In genomic region chr1:89724369-89725015, GRCh38 we compare ENCODE assay signal across 8 cellular contexts.
DNase-seq lines count a peak whose midpoint lies in the region; ATAC-seq and TF ChIP-seq lines count a peak whose summit lies in the region.

No MANE protein-coding gene starts in this region.

- peak overlapping the region; percentile 47 for H2AFZ ChIP-seq in ACC112 (ENCODE audit: low read length, unreplicated experiment)
- no peak overlapping the region for H2AFZ ChIP-seq in GM23338

- DNase-seq in LHCN-M2 (ENCODE audit: low read depth) (peak; percentile 47), left lung (peak in 1 of 2 donors; percentile 40), stomach (no peak), GM23338 (ENCODE audit: low spot score) (no peak), NCI-H187 (lab: John Stamatoyannopoulos, UW) (no peak)
- DNase-seq in activated T-cell treated with anti-CD3 and anti-CD28 coated beads, Interleukin-2, amount 50 U/mL, for 72 hours = peak; percentile 76 to 77

- no peaks in the 10 kb centered on the region for H3K27me3 Mint-ChIP-seq in activated T-cell treated with anti-CD3 and anti-CD28 coated beads, Interleukin-2, amount 50 U/mL, for 72 hours (ENCODE audit: low read depth)
- peaks cover 3% of the 10 kb centered on the region for H3K27me3 Mint-ChIP-seq in GM23338 (ENCODE audit: insufficient read depth, low read depth, poor library complexity)

- H3K36me3 ChIP-seq in ACC112 (ENCODE audit: insufficient read depth, low read length) (no peaks in the 10 kb centered on the region), left lung (no peaks in the 10 kb centered on the region), stomach (no peaks in the 10 kb centered on the region), GM23338 (ENCODE audit: insufficient read depth) (no peaks in the 10 kb centered on the region)

- peak overlapping the region; percentile 86 for H3K27ac ChIP-seq in ACC112 (ENCODE audit: low read depth, low read length)
- peak overlapping the region; percentile 36 to 78 for H3K27ac ChIP-seq in left lung
- peak overlapping the region; percentile 28 to 72 (median 51) for H3K27ac ChIP-seq in stomach
- H3K27ac ChIP-seq in GM23338 (ENCODE audit: low read depth) = no peak overlapping the region

- H3K4me3 ChIP-seq in ACC112 (ENCODE audit: low read depth, low read length) (peak overlapping the region; percentile 50; the same call in 1 of the 2 replicates), left lung (no peak overlapping the region), stomach (no peak overlapping the region), GM23338 (no peak overlapping the region)

- H3K79me2 ChIP-seq in ACC112 (ENCODE audit: control insufficient read depth, insufficient read depth, low read length, unreplicated experiment) = no peaks in the 10 kb centered on the region
- H3K79me2 ChIP-seq in GM23338 (replicated peaks; ENCODE audit: insufficient read depth) = no peaks in the 10 kb centered on the region

- H3K4me1 ChIP-seq in ACC112 (ENCODE audit: control insufficient read depth, insufficient read depth, low read length, unreplicated experiment) (peaks cover 44% of the 10 kb centered on the region), left lung (peaks cover 16 to 64% of the 10 kb centered on the region in 2 donors), stomach (peaks cover 6 to 40% (median 13%) of the 10 kb centered on the region in 4 donors), GM23338 (ENCODE audit: insufficient read depth) (no peaks in the 10 kb centered on the region)

- ATAC-seq in GM21360 (IDR thresholded peaks at IDR 0.05; ENCODE audit: unreplicated experiment) (peak; percentile 80), left lung (peak; percentile 58), GM23338 (no peak)
- ATAC-seq in activated T-cell treated with anti-CD3 and anti-CD28 coated beads, Interleukin-2, amount 50 U/mL, for 72 hours (replicated peaks in 1 of 2) = peak; percentile 87 to 90

- WGBS in stomach, 5 donors = 52 to 72% (median 67%) methylated on average over 3 of the region's 3 CpGs

- no peaks in the 10 kb centered on the region for H4K20me1 ChIP-seq in GM23338 (replicated peaks; ENCODE audit: insufficient read depth)

- H3K9me2 ChIP-seq in GM23338 (ENCODE audit: insufficient read depth) = no peaks in the 10 kb centered on the region

- H3K9me3 Mint-ChIP-seq in activated T-cell treated with anti-CD3 and anti-CD28 coated beads, Interleukin-2, amount 50 U/mL, for 72 hours = peaks cover 3 to 6% of the 10 kb centered on the region in 2 donors
- H3K9me3 Mint-ChIP-seq in GM23338 = no peaks in the 10 kb centered on the region

- TF ChIP-seq EP300 in stomach (IDR thresholded peaks at IDR 0.05) = no peak

- H3K36me3 Mint-ChIP-seq in activated T-cell treated with anti-CD3 and anti-CD28 coated beads, Interleukin-2, amount 50 U/mL, for 72 hours (ENCODE audit: insufficient read depth in 2 of 2) = peaks cover 8 to 23% of the 10 kb centered on the region in 2 donors
- no peaks in the 10 kb centered on the region for H3K36me3 Mint-ChIP-seq in GM23338 (ENCODE audit: low read depth)

- no peak for TF ChIP-seq CTCF in left lung (IDR thresholded peaks at IDR 0.05)
- no peak for TF ChIP-seq CTCF in stomach (IDR thresholded peaks at IDR 0.05)
- TF ChIP-seq CTCF in GM23338 (conservative IDR thresholded peaks at IDR 0.05; ENCODE audit: low read depth in 2 of 2) = no peak

- H3K27ac Mint-ChIP-seq in activated T-cell treated with anti-CD3 and anti-CD28 coated beads, Interleukin-2, amount 50 U/mL, for 72 hours = peak overlapping the region; percentile 89
- H3K27ac Mint-ChIP-seq in GM23338 = no peak overlapping the region

- H3K4me1 Mint-ChIP-seq in activated T-cell treated with anti-CD3 and anti-CD28 coated beads, Interleukin-2, amount 50 U/mL, for 72 hours (ENCODE audit: low read depth) = peaks cover 98% of the 10 kb centered on the region
- H3K4me1 Mint-ChIP-seq in GM23338 = peaks cover 2% of the 10 kb centered on the region

- no peaks in the 10 kb centered on the region for H3K27me3 ChIP-seq in ACC112 (ENCODE audit: insufficient read depth, low read length)
- H3K27me3 ChIP-seq in left lung = no peaks in the 10 kb centered on the region
- H3K27me3 ChIP-seq in stomach = no peaks in the 10 kb centered on the region
- H3K27me3 ChIP-seq in GM23338 (ENCODE audit: insufficient read depth) = no peaks in the 10 kb centered on the region

- H3F3A ChIP-seq in GM23338 (replicated peaks; ENCODE audit: low read depth) = no peaks in the 10 kb centered on the region

- intact Hi-C loops in left lung (cut with DNase I) = no loop called here
- intact Hi-C loops in stomach (cut with DNase I; ENCODE audit: low total_unique reads) = no loop called here

- H3K4me3 Mint-ChIP-seq in activated T-cell treated with anti-CD3 and anti-CD28 coated beads, Interleukin-2, amount 50 U/mL, for 72 hours = peak overlapping the region; percentile 40 to 79
- H3K4me3 Mint-ChIP-seq in GM23338 = no peak overlapping the region

- H3K9me3 ChIP-seq in left lung = no peaks in the 10 kb centered on the region
- no peaks in the 10 kb centered on the region for H3K9me3 ChIP-seq in stomach

- TF ChIP-seq POLR2A in stomach (IDR thresholded peaks at IDR 0.05) = no peak

- no peak overlapping the region for H3K4me2 ChIP-seq in GM23338

TF ChIP-seq in GM23338, 12 proteins besides CTCF, POLR2A, EP300 and RAD21:
- no peak for TF ChIP-seq ETS1 (IDR thresholded peaks at IDR 0.05)
TF ChIP-seq in GM23338: peak in this region for 0.

Comparison
In these comparisons a context has a peak if more than half of its experiments do, and no peak if none do; other contexts are left out.
1. DNase-seq: peak in LHCN-M2 (single experiment) and activated T-cell treated with anti-CD3 and anti-CD28 coated beads, Interleukin-2, amount 50 U/mL, for 72 hours (2 of 2); none in stomach (single experiment), GM23338 (single experiment) and NCI-H187 (0 of 2).